In the genomic region with DNA sequence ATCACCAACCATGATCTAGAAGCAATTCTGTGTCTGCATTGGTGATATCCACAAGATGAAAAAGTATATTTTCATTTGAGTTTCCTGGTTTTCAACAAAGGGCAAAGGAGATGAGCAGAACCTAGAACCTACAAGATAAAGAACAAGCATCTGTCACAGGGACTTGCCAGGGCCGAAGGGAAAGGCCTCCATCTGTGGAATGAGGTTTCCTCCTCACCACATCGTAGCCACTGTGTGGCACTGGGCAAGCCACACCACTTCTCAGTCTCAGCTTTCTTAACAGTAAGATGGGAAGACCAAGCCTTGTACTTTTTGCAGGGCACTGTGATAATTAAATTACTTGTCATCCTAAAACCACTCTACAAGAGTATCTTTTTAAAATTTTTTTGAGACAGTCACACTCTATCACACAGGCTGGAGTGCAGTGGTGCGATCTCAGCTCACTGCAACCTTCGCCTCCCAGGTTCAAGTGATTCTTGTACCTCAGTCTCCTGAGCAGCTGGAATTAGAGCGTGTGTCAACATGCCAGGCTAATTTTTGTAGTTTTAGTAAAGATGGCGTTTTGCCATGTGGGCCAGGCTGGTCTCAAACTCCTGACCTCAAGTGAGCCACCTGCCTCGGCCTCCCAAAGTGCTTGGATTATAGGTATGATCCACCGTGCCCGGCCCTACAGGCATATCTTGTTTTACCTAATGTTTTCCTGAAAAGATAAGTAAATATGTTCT, we compare ENCODE assay signal across 21 cellular contexts.
"Had no signal": no experiment of that assay in that cellular context is flagged by ENCODE, and none has a peak within 500 bp of the region (broad histone marks: within the 10 kb centered on the region; RNA-seq: fewer than 3 reads in every experiment).

No MANE protein-coding gene starts in this region.

- H3K4me3 Mint-ChIP-seq: endodermal cell; natural killer cell; neural crest cell; stimulated activated memory B cell treated with anti-CD40 and anti-IgM and Interleukin-4, amounts not matched to agents 10 μg/mL and 1 μg/mL and 100 μg/mL, for 72 hours had no signal

- H3K27ac ChIP-seq: coronary artery, heart left ventricle, spleen, stomach, thoracic aorta had no signal

- H3K27me3 ChIP-seq: heart left ventricle, spleen, stomach had no signal

- H3K4me3 ChIP-seq: coronary artery, heart left ventricle, mucosa of descending colon, spleen, stomach, thoracic aorta had no signal

- H3K9me3 ChIP-seq: heart left ventricle, mucosa of descending colon, spleen, stomach, thoracic aorta had no signal

- H3K36me3 Mint-ChIP-seq: natural killer cell; stimulated activated memory B cell treated with anti-CD40 and anti-IgM and Interleukin-4, amounts not matched to agents 10 μg/mL and 1 μg/mL and 100 μg/mL, for 72 hours had no signal

- H3K36me3 ChIP-seq: heart left ventricle, spleen, stomach, thoracic aorta had no signal

- DNase-seq: effector CD4-positive, alpha-beta T cell; endodermal cell; foreskin melanocyte; heart left ventricle; hippocampal formation; left ventricle myocardium superior; natural killer cell; posterior cingulate gyrus; spleen; stimulated activated CD4-positive, alpha-beta T cell treated with anti-CD3 and anti-CD28 coated beads, Interleukin-15, amount 100 ng/mL, for 24 hours; stimulated activated CD4-positive, alpha-beta T cell treated with anti-CD3 and anti-CD28 coated beads, Interleukin-1b, Interleukin-23, amount 100 ng/mL, for 48 hours; stimulated activated CD4-positive, alpha-beta T cell treated with anti-CD3 and anti-CD28 coated beads, Interleukin-4, amount 100 ng/mL, for 24 hours; stomach; substantia nigra; trophoblast cell had no signal

- H3K9me3 Mint-ChIP-seq: endodermal cell; natural killer cell; neural crest cell; stimulated activated memory B cell treated with anti-CD40 and anti-IgM and Interleukin-4, amounts not matched to agents 10 μg/mL and 1 μg/mL and 100 μg/mL, for 72 hours had no signal

- H3K27ac Mint-ChIP-seq: endodermal cell; natural killer cell; stimulated activated memory B cell treated with anti-CD40 and anti-IgM and Interleukin-4, amounts not matched to agents 10 μg/mL and 1 μg/mL and 100 μg/mL, for 72 hours had no signal

- ATAC-seq: heart left ventricle; left ventricle myocardium superior; natural killer cell; sciatic nerve; stimulated activated memory B cell treated with anti-CD40 and anti-IgM and Interleukin-4, amounts not matched to agents 10 μg/mL and 1 μg/mL and 100 μg/mL, for 72 hours had no signal

- H3K4me1 Mint-ChIP-seq: natural killer cell; stimulated activated memory B cell treated with anti-CD40 and anti-IgM and Interleukin-4, amounts not matched to agents 10 μg/mL and 1 μg/mL and 100 μg/mL, for 72 hours had no signal
